In the genomic region with DNA sequence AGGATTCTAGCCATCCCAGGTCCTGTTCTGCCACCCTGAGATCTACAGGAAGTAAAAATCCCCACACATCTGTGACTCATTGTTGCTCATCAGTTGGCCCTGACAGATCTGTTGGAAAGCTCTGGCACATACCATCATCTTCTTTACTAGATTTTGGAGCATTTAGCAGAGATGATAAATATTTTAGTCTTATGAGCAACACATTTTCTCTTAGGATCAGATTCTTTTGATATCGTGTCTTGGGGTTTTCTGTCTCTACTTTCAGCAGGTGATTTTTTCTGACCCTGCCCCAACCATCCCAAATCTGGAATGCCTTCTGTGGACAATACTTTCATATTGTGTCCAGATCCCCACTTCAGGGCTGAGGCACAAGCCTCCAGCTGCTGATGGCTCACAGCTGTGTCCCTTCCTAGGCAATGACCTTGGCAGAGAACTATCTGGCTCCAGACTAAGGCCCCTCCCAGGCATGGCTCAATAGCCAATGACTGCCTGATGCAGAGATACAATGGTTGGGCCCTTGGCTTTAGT, we compare ENCODE assay signal across 10 cellular contexts.
DNase-seq lines count a peak whose midpoint lies in the region; TF ChIP-seq lines count a peak whose summit lies in the region.
"Had no signal": no experiment of that assay in that cellular context is flagged by ENCODE, and none has a peak within 500 bp of the region (broad histone marks: within the 10 kb centered on the region; RNA-seq: fewer than 3 reads in every experiment).

No MANE protein-coding gene starts in this region.

- no peak overlapping the region for H3K27ac Mint-ChIP-seq in activated CD4-positive, alpha-beta memory T cell treated with anti-CD3 and anti-CD28 coated beads for 36 hours

- peaks cover 0 to 67% (median 44%) of the 10 kb centered on the region in 4 donors for H3K4me1 ChIP-seq in tibial artery

- no peaks in the 10 kb centered on the region for H3K4me1 Mint-ChIP-seq in activated CD4-positive, alpha-beta memory T cell treated with anti-CD3 and anti-CD28 coated beads for 36 hours (ENCODE audit: low read depth)

- POLR2A ChIA-PET in activated CD4-positive, alpha-beta memory T cell treated with anti-CD3 and anti-CD28 coated beads for 36 hours (lab: Charles Lee), result no interaction called here

- no peak overlapping the region for H3K4me3 Mint-ChIP-seq in activated CD4-positive, alpha-beta memory T cell treated with anti-CD3 and anti-CD28 coated beads for 36 hours

- no peaks in the 10 kb centered on the region for H3K27me3 ChIP-seq in tibial artery

- peaks cover 10% of the 10 kb centered on the region for H3K9me3 Mint-ChIP-seq in activated CD4-positive, alpha-beta memory T cell treated with anti-CD3 and anti-CD28 coated beads for 36 hours

- H3K4me3 ChIP-seq in tibial artery, result no peak overlapping the region

- peak; percentile 87 for DNase-seq in HS-5 (ENCODE audit: low read depth)
- peak; percentile 68 for DNase-seq in amniotic stem cell (lab: John Stamatoyannopoulos, UW)
- DNase-seq in hepatic stellate cell (ENCODE audit: low spot score), result peak; percentile 46
- DNase-seq in tibial artery, result peak; percentile 53 to 66
- DNase-seq in NCI-H1092 treated with DMSO at 0.1 percent for 48 hours (lab: John Stamatoyannopoulos, UW), result no peak
- no peak for DNase-seq in GM13977 (ENCODE audit: low spot score)
- DNase-seq in activated CD4-positive, alpha-beta memory T cell treated with anti-CD3 and anti-CD28 coated beads for 36 hours, result no peak
- DNase-seq: activated effector memory CD4-positive, alpha-beta T cell treated with anti-CD3 and anti-CD28 coated beads, Interleukin-2, amount 50 U/mL, for 16 hours; SHP77 treated with DMSO at 0.1 percent for 48 hours had no signal

- in situ Hi-C loops in GM13977 (cut with MboI; ENCODE audit: low pct_unique_long_range_greater_than_20kb, low sequenced_read_pairs, unreplicated experiment), result no loop called here

- H3K9me3 ChIP-seq in tibial artery, result no peaks in the 10 kb centered on the region

- CTCF ChIA-PET in activated CD4-positive, alpha-beta memory T cell treated with anti-CD3 and anti-CD28 coated beads for 36 hours (lab: Charles Lee), result no interaction called here

- no peak for TF ChIP-seq CTCF in tibial artery (IDR thresholded peaks at IDR 0.05)
- no peak for TF ChIP-seq CTCF in GM13977 (IDR thresholded peaks at IDR 0.05; ENCODE audit: extremely low read depth, insufficient read depth, missing control alignments)

- H3K36me3 ChIP-seq in tibial artery, result no peaks in the 10 kb centered on the region

- intact Hi-C loops in tibial artery (cut with DNase I; ENCODE audit: low total_unique reads), result no loop called here
- intact Hi-C loops in activated CD4-positive, alpha-beta memory T cell treated with anti-CD3 and anti-CD28 coated beads for 36 hours (cut with micrococcal nuclease), result no loop called here

- H3K36me3 Mint-ChIP-seq in activated CD4-positive, alpha-beta memory T cell treated with anti-CD3 and anti-CD28 coated beads for 36 hours, result no peaks in the 10 kb centered on the region

- peak overlapping the region; percentile 69 to 83 for H3K27ac ChIP-seq in tibial artery
- H3K27ac ChIP-seq: HL-60 had no signal

- H3K27me3 Mint-ChIP-seq in activated CD4-positive, alpha-beta memory T cell treated with anti-CD3 and anti-CD28 coated beads for 36 hours, result peaks cover 6% of the 10 kb centered on the region

Comparison
In these comparisons a context has a peak if more than half of its experiments do, and no peak if none do; other contexts are left out.
1. DNase-seq: peak in HS-5 (single experiment), amniotic stem cell (single experiment), hepatic stellate cell (single experiment) and tibial artery (2 of 2); none in NCI-H1092 treated with DMSO at 0.1 percent for 48 hours (single experiment), GM13977 (single experiment) and activated CD4-positive, alpha-beta memory T cell treated with anti-CD3 and anti-CD28 coated beads for 36 hours (single experiment).